In genomic region chr7:134448359-134449229, GRCh38 we compare ENCODE assay signal across 14 cellular contexts. TPM values are rescaled to one million over a fixed set of nuclear protein-coding genes. Genes with fewer than 3 reads are reported as not detected.
DNase-seq lines count a peak whose midpoint lies in the region; ATAC-seq and TF ChIP-seq lines count a peak whose summit lies in the region.
"Had no signal": no experiment of that assay in that cellular context is flagged by ENCODE, and none has a peak within 500 bp of the region (broad histone marks: within the 10 kb centered on the region; RNA-seq: fewer than 3 reads in every experiment).

No MANE protein-coding gene starts in this region.

- intact Hi-C loops in Panc1 (cut with micrococcal nuclease; ENCODE audit: unreplicated experiment) = no loop called here
- intact Hi-C loops in dendritic cell treated with granulocyte-macrophage colony-stimulating factor and Interleukin-4, amounts not matched to agents 40 ng/mL and 50 ng/mL, for 4 days (cut with micrococcal nuclease) = no loop called here
- intact Hi-C loops in psoas muscle (cut with DNase I) = no loop called here

- no peaks in the 10 kb centered on the region for H3K9me3 ChIP-seq in Panc1 (ENCODE audit: control insufficient read depth, insufficient read depth, low read depth, low read length)
- no peaks in the 10 kb centered on the region for H3K9me3 ChIP-seq in psoas muscle

- H3K9me3 Mint-ChIP-seq in dendritic cell treated with granulocyte-macrophage colony-stimulating factor and Interleukin-4, amounts not matched to agents 40 ng/mL and 50 ng/mL, for 4 days = no peaks in the 10 kb centered on the region
- no peaks in the 10 kb centered on the region for H3K9me3 Mint-ChIP-seq in naive thymus-derived CD8-positive, alpha-beta T cell
- H3K9me3 Mint-ChIP-seq: activated T-helper 17 cell treated with anti-CD3 and anti-CD28 coated beads, Interleukin-2, amount 50 U/mL, for 72 hours had no signal

- H3K27me3 Mint-ChIP-seq in dendritic cell treated with granulocyte-macrophage colony-stimulating factor and Interleukin-4, amounts not matched to agents 40 ng/mL and 50 ng/mL, for 4 days = no peaks in the 10 kb centered on the region
- no peaks in the 10 kb centered on the region for H3K27me3 Mint-ChIP-seq in naive thymus-derived CD8-positive, alpha-beta T cell
- H3K27me3 Mint-ChIP-seq: activated T-helper 17 cell treated with anti-CD3 and anti-CD28 coated beads, Interleukin-2, amount 50 U/mL, for 72 hours had no signal

- H3K36me3 Mint-ChIP-seq in dendritic cell treated with granulocyte-macrophage colony-stimulating factor and Interleukin-4, amounts not matched to agents 40 ng/mL and 50 ng/mL, for 4 days (ENCODE audit: low read depth) = peaks cover 83% of the 10 kb centered on the region
- peaks cover 9 to 84% (median 26%) of the 10 kb centered on the region in 3 donors for H3K36me3 Mint-ChIP-seq in naive thymus-derived CD8-positive, alpha-beta T cell

- H3K4me1 ChIP-seq in Panc1 (ENCODE audit: control insufficient read depth, insufficient read depth, low read length) (no peaks in the 10 kb centered on the region), psoas muscle (peaks cover 41% of the 10 kb centered on the region)

- WGBS in psoas muscle, 3 donors = 80 to 85% (median 84%) methylated on average over 11 of the region's 11 CpGs

- DNase-seq in GM03348 (ENCODE audit: low spot score) (peak; percentile 84), Panc1 (ENCODE audit: low read depth, low spot score) (peak; percentile 58), psoas muscle (no peak), cerebellar cortex (ENCODE audit: low spot score) (no peak)
- DNase-seq in naive thymus-derived CD8-positive, alpha-beta T cell = no peak
- DNase-seq: effector CD8-positive, alpha-beta T cell; left ventricle myocardium superior; NCI-H748 treated with DMSO at 0.1 percent for 48 hours had no signal

- TF ChIP-seq CTCF in Panc1 (IDR thresholded peaks at IDR 0.05) = no peak
- no peak for TF ChIP-seq CTCF in psoas muscle (IDR thresholded peaks at IDR 0.05)

- H3K27ac Mint-ChIP-seq in dendritic cell treated with granulocyte-macrophage colony-stimulating factor and Interleukin-4, amounts not matched to agents 40 ng/mL and 50 ng/mL, for 4 days = peak overlapping the region; percentile 54
- no peak overlapping the region for H3K27ac Mint-ChIP-seq in naive thymus-derived CD8-positive, alpha-beta T cell
- H3K27ac Mint-ChIP-seq: activated T-helper 17 cell treated with anti-CD3 and anti-CD28 coated beads, Interleukin-2, amount 50 U/mL, for 72 hours had no signal

- ATAC-seq in Panc1 = peak; percentile 66; the same call in 1 of the 2 replicates
- no peak for ATAC-seq in psoas muscle
- no peak for ATAC-seq in HG03097 (IDR thresholded peaks at IDR 0.05; ENCODE audit: low FRiP score, unreplicated experiment)
- no peak for ATAC-seq in naive thymus-derived CD8-positive, alpha-beta T cell
- ATAC-seq in HG03108 (IDR thresholded peaks at IDR 0.05; ENCODE audit: unreplicated experiment) = no peak
- ATAC-seq: activated T-helper 17 cell treated with anti-CD3 and anti-CD28 coated beads, Interleukin-2, amount 50 U/mL, for 72 hours; left ventricle myocardium superior; sciatic nerve had no signal

- peaks cover 77% of the 10 kb centered on the region for H3K4me1 Mint-ChIP-seq in dendritic cell treated with granulocyte-macrophage colony-stimulating factor and Interleukin-4, amounts not matched to agents 40 ng/mL and 50 ng/mL, for 4 days (ENCODE audit: low read depth)
- H3K4me1 Mint-ChIP-seq in naive thymus-derived CD8-positive, alpha-beta T cell = peaks cover 8 to 16% (median 13%) of the 10 kb centered on the region in 4 donors
- H3K4me1 Mint-ChIP-seq: activated T-helper 17 cell treated with anti-CD3 and anti-CD28 coated beads, Interleukin-2, amount 50 U/mL, for 72 hours had no signal

- H3K27ac ChIP-seq in Panc1 (ENCODE audit: low read length) (no peak overlapping the region), psoas muscle (peak overlapping the region; percentile 15)
- H3K27ac ChIP-seq: KMS-11 had no signal

- in situ Hi-C loops in Panc1 (cut with HindIII; ENCODE audit: low pct_unique_long_range_greater_than_20kb, low sequenced_read_pairs) = no loop called here

- H3K27me3 ChIP-seq in Panc1 (ENCODE audit: control insufficient read depth, insufficient read depth, low read length) (no peaks in the 10 kb centered on the region), psoas muscle (ENCODE audit: insufficient read depth in 3 of 3, low read length in 2 of 3) (no peaks in the 10 kb centered on the region)

- CTCF ChIA-PET in Panc1 (lab: Charles Lee) = no interaction called here

- BruUV-seq in Panc1 (replicated peaks; lab: Mats Ljungman, UMichigan) = no TSS peak

- H3K36me3 ChIP-seq in Panc1 (ENCODE audit: control insufficient read depth, insufficient read depth, low read length) (no peaks in the 10 kb centered on the region; the same call in 1 of the 2 replicates), psoas muscle (ENCODE audit: insufficient read depth in 1 of 2, low read depth in 1 of 2) (peaks cover 7 to 76% of the 10 kb centered on the region in 2 donors)

- H3K4me3 Mint-ChIP-seq in dendritic cell treated with granulocyte-macrophage colony-stimulating factor and Interleukin-4, amounts not matched to agents 40 ng/mL and 50 ng/mL, for 4 days = no peak overlapping the region
- no peak overlapping the region for H3K4me3 Mint-ChIP-seq in naive thymus-derived CD8-positive, alpha-beta T cell
- H3K4me3 Mint-ChIP-seq: activated T-helper 17 cell treated with anti-CD3 and anti-CD28 coated beads, Interleukin-2, amount 50 U/mL, for 72 hours had no signal

- H3K4me3 ChIP-seq in Panc1 (ENCODE audit: low read depth in 2 of 2, low read length in 2 of 2) (no peak overlapping the region), psoas muscle (no peak overlapping the region)

- POLR2A ChIA-PET in Panc1 (lab: Charles Lee) = no interaction called here
- POLR2A ChIA-PET in naive thymus-derived CD8-positive, alpha-beta T cell (lab: Charles Lee) = no interaction called here

RNA-seq across cellular contexts. Expression of gene AKR1B1, which starts 10.3 kb away (rescaled TPM):
- total RNA-seq in Panc1 (2021; ENCODE audit: unreplicated experiment) (83.2 TPM), psoas muscle (100 to 1,000 TPM; 188 to 266 (median 197) TPM)
- polyA plus RNA-seq in Panc1 (2012; ENCODE audit: insufficient read length) = 113 TPM
- polyA plus RNA-seq in psoas muscle = 100 to 1,000 TPM; 147 to 274 (median 216) TPM
- 100 to 1,000 TPM; 130 to 134 TPM for total RNA-seq in naive thymus-derived CD8-positive, alpha-beta T cell
- 100 to 1,000 TPM; 181 to 202 (median 181) TPM for polyA plus RNA-seq in naive thymus-derived CD8-positive, alpha-beta T cell

Comparison
In these comparisons a context has a peak if more than half of its experiments do, and no peak if none do; other contexts are left out.
1. DNase-seq: peak in GM03348 (single experiment) and Panc1 (single experiment); none in psoas muscle (0 of 2), naive thymus-derived CD8-positive, alpha-beta T cell (0 of 10) and cerebellar cortex (single experiment).